Comparison of ENCODE assay signal across 30 cellular contexts in the genomic region with DNA sequence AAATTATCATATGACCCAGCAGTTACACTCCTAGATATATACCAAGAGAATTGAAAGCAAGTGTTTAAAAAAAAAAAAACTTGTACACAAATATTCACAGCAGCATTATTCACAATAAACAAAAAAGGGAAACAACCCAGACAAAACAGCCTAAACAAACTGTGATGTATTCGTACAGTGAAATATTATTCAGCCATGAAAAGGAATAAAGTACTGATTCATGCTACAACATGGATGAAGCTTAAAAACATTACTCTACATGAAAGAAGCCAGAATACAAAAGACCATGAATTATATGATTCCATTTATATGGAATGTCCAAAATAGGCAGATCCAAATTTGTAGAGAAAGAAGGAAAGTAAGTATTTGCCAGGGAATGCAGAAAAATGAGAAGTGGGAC.
DNase-seq lines count a peak whose midpoint lies in the region; ATAC-seq, FAIRE-seq and TF ChIP-seq lines count a peak whose summit lies in the region.
"Had no signal": no experiment of that assay in that cellular context is flagged by ENCODE, and none has a peak within 500 bp of the region (broad histone marks: within the 10 kb centered on the region; RNA-seq: fewer than 3 reads in every experiment).

No MANE protein-coding gene starts in this region.

- H3K9me3 ChIP-seq in HEK293 (ENCODE audit: control insufficient read depth, insufficient read depth, low read depth, low read length) (no peaks in the 10 kb centered on the region), K562 (replicated peaks; ENCODE audit: control insufficient read depth, insufficient read depth, low read depth, low read length) (no peaks in the 10 kb centered on the region)
- H3K9me3 ChIP-seq: A549, BE2C, BLaER1, Caco-2 had no signal

- no peak for FAIRE-seq in K562 (lab: Jason Lieb, UNC)
- FAIRE-seq: A204.1, A549, D721Med had no signal

- H3K4me3 ChIP-seq in HEK293 (ENCODE audit: low read depth, low read length) (no peak overlapping the region), K562 (no peak overlapping the region)
- H3K4me3 ChIP-seq: A549; BLaER1; BLaER1 treated with 17β-estradiol and CSF1 and Interleukin-3, amounts not matched to agents 10 nM and 100 nM had no signal

- ATAC-seq in K562, result no peak
- ATAC-seq in HG02870 (IDR thresholded peaks at IDR 0.05; ENCODE audit: unreplicated experiment), result no peak
- ATAC-seq: A549; CD8-positive, alpha-beta T cell had no signal

- no TSS peak for BruUV-seq in K562 (replicated peaks; lab: Mats Ljungman, UMichigan)

- no peak overlapping the region for H2AFZ ChIP-seq in K562 (ENCODE audit: low read depth, low read length)

- intact Hi-C loops in K562 (cut with micrococcal nuclease), result no loop called here

- POLR2A ChIA-PET in HEK293 (lab: Yijun Ruan, JAX), result no interaction called here
- POLR2A ChIA-PET in K562 (lab: Yijun Ruan, JAX), result no interaction called here

- H3K4me1 ChIP-seq in HEK293 (ENCODE audit: control insufficient read depth, insufficient read depth, low read length) (no peaks in the 10 kb centered on the region), K562 (replicated peaks in 1 of 2; ENCODE audit: control insufficient read depth in 2 of 2, insufficient read depth in 2 of 2, low read length in 2 of 2) (no peaks in the 10 kb centered on the region)
- H3K4me1 ChIP-seq: A549, BE2C, Caco-2 had no signal

- TF ChIP-seq CTCF in HEK293 (tag by site-specific recombination; IDR thresholded peaks at IDR 0.05) (no peak), K562 (IDR thresholded peaks at IDR 0.05 in 2 of 3, conservative IDR thresholded peaks at IDR 0.05 in 1 of 3; ENCODE audit: insufficient read depth in 2 of 3, low read depth in 1 of 3, low read length in 3 of 3) (no peak)

- no peaks in the 10 kb centered on the region for H3K9me1 ChIP-seq in K562 (ENCODE audit: control insufficient read depth, insufficient read depth, low read length)

- CTCF ChIA-PET in HEK293 (lab: Yijun Ruan, JAX) (interaction anchor here (0.6 kb wide), 1 partner anchor 43 kb away, joined by 5 read pairs; no protein-coding TSS in a partner anchor), K562 (lab: Yijun Ruan, JAX; ENCODE audit: low intra/inter-chr PET ratio) (no interaction called here)

- TF ChIP-seq RAD21 in K562 (CRISPR knock-in tag; conservative IDR thresholded peaks at IDR 0.05 in 1 of 2, IDR thresholded peaks at IDR 0.05 in 1 of 2), result no peak

- no peak for TF ChIP-seq POLR2A in K562 (conservative IDR thresholded peaks at IDR 0.05)

- H3K9ac ChIP-seq in K562 (ENCODE audit: insufficient read depth in 1 of 2, low read depth in 2 of 2, low read length in 2 of 2), result no peak overlapping the region
- H3K9ac ChIP-seq: BLaER1; BLaER1 treated with 17β-estradiol and CSF1 and Interleukin-3, amounts not matched to agents 10 nM and 100 nM had no signal

- no peak for DNase-seq in K562 (ENCODE audit: extremely low read depth in 1 of 4, low spot score in 3 of 4)
- no peak for DNase-seq in DMS 273 treated with DMSO at 0.1 percent for 48 hours (lab: John Stamatoyannopoulos, UW)
- DNase-seq: 8988T; ACHN; AML-193; BE2C; C1 segment of cervical spinal cord; Caco-2; Calu3; CD4-positive, alpha-beta memory T cell; CD4-positive, alpha-beta T cell; CD4-positive, CD25-positive, alpha-beta regulatory T cell; CD8-positive, alpha-beta memory T cell; CD8-positive, alpha-beta T cell; COR-L47; DMS153; DMS53; DMS79; DMS79 treated with DMSO at 0.1 percent for 48 hours; DND-41; EL had no signal

- H3K36me3 ChIP-seq in HEK293 (ENCODE audit: control insufficient read depth in 2 of 2, insufficient read depth in 1 of 2, low read length in 2 of 2) (no peaks in the 10 kb centered on the region), K562 (ENCODE audit: control insufficient read depth, insufficient read depth, low read length) (no peaks in the 10 kb centered on the region)
- H3K36me3 ChIP-seq: BE2C, BLaER1 had no signal

- TF ChIP-seq EP300 in K562 (IDR thresholded peaks at IDR 0.05; ENCODE audit: low read length), result no peak

- 100% methylated on average over 1 of the region's 1 CpG for WGBS in K562 (ENCODE audit: insufficient coverage, low coverage, missing lambda C conversion rate)

- H3K27me3 ChIP-seq in K562 (ENCODE audit: control insufficient read depth in 2 of 2, insufficient read depth in 2 of 2, low read length in 2 of 2), result no peaks in the 10 kb centered on the region
- H3K27me3 ChIP-seq: BE2C; BLaER1; BLaER1 treated with 17β-estradiol and CSF1 and Interleukin-3, amounts not matched to agents 10 nM and 100 nM had no signal

- H3K79me2 ChIP-seq in K562 (ENCODE audit: control insufficient read depth, insufficient read depth, low read length), result no peaks in the 10 kb centered on the region

- H3K27ac ChIP-seq in HEK293 (ENCODE audit: extremely low read depth, low read depth, low read length) (no peak overlapping the region), K562 (ENCODE audit: extremely low read depth, low read depth, low read length) (no peak overlapping the region)
- H3K27ac ChIP-seq: 22Rv1; A549; BLaER1; BLaER1 treated with 17β-estradiol and CSF1 and Interleukin-3, amounts not matched to agents 10 nM and 100 nM; C4-2B had no signal

- in situ Hi-C loops in K562 (cut with MboI), result no loop called here

- no peaks in the 10 kb centered on the region for H4K20me1 ChIP-seq in K562 (replicated peaks; ENCODE audit: control insufficient read depth, insufficient read depth, low read length)
- H4K20me1 ChIP-seq: BLaER1; BLaER1 treated with 17β-estradiol and CSF1 and Interleukin-3, amounts not matched to agents 10 nM and 100 nM had no signal

- H3K4me2 ChIP-seq in K562 (ENCODE audit: insufficient read depth, low read length), result no peak overlapping the region
- H3K4me2 ChIP-seq: A549; BLaER1; BLaER1 treated with 17β-estradiol and CSF1 and Interleukin-3, amounts not matched to agents 10 nM and 100 nM had no signal

TF ChIP-seq in HEK293, 187 proteins besides CTCF, POLR2A, EP300 and RAD21:
- TF ChIP-seq ZNF146 (tag by site-specific recombination; IDR thresholded peaks at IDR 0.05), result peak; percentile 92
- no peak for TF ChIP-seq ELK4 (IDR thresholded peaks at IDR 0.05; ENCODE audit: borderline replicate concordance, low read depth, low read length)
TF ChIP-seq in HEK293: peak in this region for 1.

TF ChIP-seq in K562, 482 proteins besides CTCF, POLR2A, EP300 and RAD21:
- no peak for TF ChIP-seq CBFB (CRISPR knock-in tag; IDR thresholded peaks at IDR 0.05)
- peak; percentile 62 for TF ChIP-seq ZNF146 (CRISPR knock-in tag; IDR thresholded peaks at IDR 0.05; ENCODE audit: unreplicated experiment)

Comparison
In these comparisons a context has a peak if more than half of its experiments do, and no peak if none do; other contexts are left out.
1. Of the 44 proteins assayed by ChIP-seq in both K562 and HEK293: peak only in K562: none; only in HEK293: none; in both: ZNF146; in neither: 43.